29 cellular contexts compared by ENCODE assay signal in genomic region chr9:123164285-123164684, GRCh38.
DNase-seq lines count a peak whose midpoint lies in the region; ATAC-seq and TF ChIP-seq lines count a peak whose summit lies in the region.
"Had no signal": no experiment of that assay in that cellular context is flagged by ENCODE, and none has a peak within 500 bp of the region (broad histone marks: within the 10 kb centered on the region; RNA-seq: fewer than 3 reads in every experiment).

No MANE protein-coding gene starts in this region.

- H3K4me3 ChIP-seq in suprapubic skin (no peak overlapping the region), GM23338 (no peak overlapping the region)
- H3K4me3 ChIP-seq: coronary artery, heart right ventricle, SK-N-MC, skin epidermis had no signal

- TF ChIP-seq CTCF in suprapubic skin (IDR thresholded peaks at IDR 0.05) (no peak), GM23338 (conservative IDR thresholded peaks at IDR 0.05; ENCODE audit: low read depth in 2 of 2) (no peak)

- H3K9me3 Mint-ChIP-seq in activated CD8-positive, alpha-beta memory T cell treated with anti-CD3 and anti-CD28 coated beads, Interleukin-2, amount 10 ng/mL, durations not matched to agents 7 days and 5 days (ENCODE audit: low read depth): no peaks in the 10 kb centered on the region
- no peaks in the 10 kb centered on the region for H3K9me3 Mint-ChIP-seq in GM23338
- H3K9me3 Mint-ChIP-seq: activated naive CD4-positive, alpha-beta T cell treated with anti-CD3 and anti-CD28 coated beads for 36 hours; activated T-cell treated with anti-CD3 and anti-CD28 coated beads, Interleukin-2, amount 50 U/mL, for 72 hours; CD4-positive, alpha-beta T cell; effector memory CD8-positive, alpha-beta T cell; type B pancreatic cell had no signal

- no peak overlapping the region for H2AFZ ChIP-seq in GM23338

- no peaks in the 10 kb centered on the region for H4K20me1 ChIP-seq in GM23338 (replicated peaks; ENCODE audit: insufficient read depth)

- peaks cover 5% of the 10 kb centered on the region; the same call in 1 of the 2 replicates for H3K79me2 ChIP-seq in GM23338 (replicated peaks; ENCODE audit: insufficient read depth)

- no peaks in the 10 kb centered on the region for H3F3A ChIP-seq in GM23338 (replicated peaks; ENCODE audit: low read depth)

- H3K4me2 ChIP-seq in GM23338: no peak overlapping the region

- H3K36me3 Mint-ChIP-seq in activated CD8-positive, alpha-beta memory T cell treated with anti-CD3 and anti-CD28 coated beads, Interleukin-2, amount 10 ng/mL, durations not matched to agents 7 days and 5 days: no peaks in the 10 kb centered on the region
- H3K36me3 Mint-ChIP-seq in GM23338 (ENCODE audit: low read depth): peaks cover 6% of the 10 kb centered on the region; the same call in 1 of the 3 replicates

- no peaks in the 10 kb centered on the region for H3K36me3 ChIP-seq in suprapubic skin
- H3K36me3 ChIP-seq in GM23338 (ENCODE audit: insufficient read depth): no peaks in the 10 kb centered on the region
- H3K36me3 ChIP-seq: heart right ventricle had no signal

- TF ChIP-seq POLR2A in suprapubic skin (IDR thresholded peaks at IDR 0.05): no peak

- H3K27me3 ChIP-seq in suprapubic skin: no peaks in the 10 kb centered on the region
- no peaks in the 10 kb centered on the region for H3K27me3 ChIP-seq in GM23338 (ENCODE audit: insufficient read depth)
- H3K27me3 ChIP-seq: foreskin keratinocyte, heart right ventricle had no signal

- no peak for DNase-seq in activated CD8-positive, alpha-beta memory T cell treated with anti-CD3 and anti-CD28 coated beads, Interleukin-2, amount 10 ng/mL, durations not matched to agents 7 days and 5 days
- no peak for DNase-seq in activated CD8-positive, alpha-beta memory T cell treated with anti-CD3 and anti-CD28 coated beads for 24 hours
- no peak for DNase-seq in suprapubic skin (ENCODE audit: low spot score in 2 of 2)
- DNase-seq in activated gamma-delta T cell (lab: John Stamatoyannopoulos, UW): no peak
- no peak for DNase-seq in GM23338 (ENCODE audit: low spot score)
- DNase-seq: activated CD4-positive, alpha-beta T cell treated with anti-CD3 and anti-CD28 coated beads for 48 hours; activated naive CD4-positive, alpha-beta T cell treated with anti-CD3 and anti-CD28 coated beads for 36 hours; activated T-cell treated with anti-CD3 and anti-CD28 coated beads, Interleukin-2, amount 50 U/mL, for 72 hours; amniotic stem cell; CD4-positive, alpha-beta T cell; effector memory CD8-positive, alpha-beta T cell; EL; foreskin keratinocyte; heart right ventricle; left colon; NCI-H1048; NCI-H187 treated with DMSO at 0.1 percent for 48 hours; NCI-H2227 treated with DMSO at 0.1 percent for 48 hours; NCI-H748 treated with DMSO at 0.1 percent for 48 hours had no signal

- no peaks in the 10 kb centered on the region for H3K27me3 Mint-ChIP-seq in activated CD8-positive, alpha-beta memory T cell treated with anti-CD3 and anti-CD28 coated beads, Interleukin-2, amount 10 ng/mL, durations not matched to agents 7 days and 5 days
- H3K27me3 Mint-ChIP-seq in GM23338 (ENCODE audit: insufficient read depth, low read depth, poor library complexity): peaks cover 2% of the 10 kb centered on the region
- H3K27me3 Mint-ChIP-seq: CD4-positive, alpha-beta T cell; effector memory CD8-positive, alpha-beta T cell; type B pancreatic cell had no signal

- TF ChIP-seq EP300 in suprapubic skin (IDR thresholded peaks at IDR 0.05): no peak

- H3K4me3 Mint-ChIP-seq in activated CD8-positive, alpha-beta memory T cell treated with anti-CD3 and anti-CD28 coated beads, Interleukin-2, amount 10 ng/mL, durations not matched to agents 7 days and 5 days: no peak overlapping the region
- H3K4me3 Mint-ChIP-seq in GM23338: no peak overlapping the region
- H3K4me3 Mint-ChIP-seq: activated naive CD4-positive, alpha-beta T cell treated with anti-CD3 and anti-CD28 coated beads for 36 hours; activated T-cell treated with anti-CD3 and anti-CD28 coated beads, Interleukin-2, amount 50 U/mL, for 72 hours; CD4-positive, alpha-beta T cell; effector memory CD8-positive, alpha-beta T cell; type B pancreatic cell had no signal

- ATAC-seq in activated CD8-positive, alpha-beta memory T cell treated with anti-CD3 and anti-CD28 coated beads, Interleukin-2, amount 10 ng/mL, durations not matched to agents 7 days and 5 days: peak; percentile 47
- ATAC-seq in GM21786 (IDR thresholded peaks at IDR 0.05; ENCODE audit: unreplicated experiment) (peak; percentile 53), HG03457 (IDR thresholded peaks at IDR 0.05; ENCODE audit: unreplicated experiment) (peak; percentile 68), HG03095 (IDR thresholded peaks at IDR 0.05; ENCODE audit: unreplicated experiment) (no peak), GM23338 (no peak)
- ATAC-seq: activated T-cell treated with anti-CD3 and anti-CD28 coated beads, Interleukin-2, amount 50 U/mL, for 72 hours; effector memory CD8-positive, alpha-beta T cell; esophagus mucosa; foreskin keratinocyte; heart right ventricle; left colon had no signal

- H3K9me3 ChIP-seq in suprapubic skin: no peaks in the 10 kb centered on the region
- H3K9me3 ChIP-seq: heart right ventricle had no signal

- 90% methylated on average over 2 of the region's 2 CpGs for WGBS in suprapubic skin

- H3K4me1 ChIP-seq in suprapubic skin (no peaks in the 10 kb centered on the region), GM23338 (ENCODE audit: insufficient read depth) (peaks cover 11% of the 10 kb centered on the region; the same call in 1 of the 2 replicates)
- H3K4me1 ChIP-seq: heart right ventricle had no signal

- H3K27ac ChIP-seq in suprapubic skin (peak overlapping the region; percentile 4), GM23338 (ENCODE audit: low read depth) (no peak overlapping the region)
- H3K27ac ChIP-seq: 22Rv1, coronary artery, foreskin keratinocyte, heart right ventricle, RWPE1, SK-N-MC, skin epidermis had no signal

- H3K27ac Mint-ChIP-seq in activated CD8-positive, alpha-beta memory T cell treated with anti-CD3 and anti-CD28 coated beads, Interleukin-2, amount 10 ng/mL, durations not matched to agents 7 days and 5 days: no peak overlapping the region
- no peak overlapping the region for H3K27ac Mint-ChIP-seq in GM23338
- H3K27ac Mint-ChIP-seq: activated naive CD4-positive, alpha-beta T cell treated with anti-CD3 and anti-CD28 coated beads for 36 hours; activated T-cell treated with anti-CD3 and anti-CD28 coated beads, Interleukin-2, amount 50 U/mL, for 72 hours; CD4-positive, alpha-beta T cell; effector memory CD8-positive, alpha-beta T cell; type B pancreatic cell had no signal

- CTCF ChIA-PET in activated CD8-positive, alpha-beta memory T cell treated with anti-CD3 and anti-CD28 coated beads, Interleukin-2, amount 10 ng/mL, durations not matched to agents 7 days and 5 days (lab: Charles Lee): interaction anchor here (1.4 kb wide), 1 partner anchor 17 kb away, joined by 3 read pairs; no protein-coding TSS in a partner anchor

- H3K9me2 ChIP-seq in GM23338 (ENCODE audit: insufficient read depth): no peaks in the 10 kb centered on the region

- H3K4me1 Mint-ChIP-seq in activated CD8-positive, alpha-beta memory T cell treated with anti-CD3 and anti-CD28 coated beads, Interleukin-2, amount 10 ng/mL, durations not matched to agents 7 days and 5 days: peaks cover 8% of the 10 kb centered on the region
- peaks cover 17% of the 10 kb centered on the region for H3K4me1 Mint-ChIP-seq in GM23338

TF ChIP-seq in GM23338, 12 proteins besides CTCF, POLR2A, EP300 and RAD21 (continues in another document):
- TF ChIP-seq JUNB (IDR thresholded peaks at IDR 0.05; ENCODE audit: unreplicated experiment): no peak
- no peak for TF ChIP-seq STAT1 (IDR thresholded peaks at IDR 0.05; ENCODE audit: unreplicated experiment)

Comparison
In these comparisons a context has a peak if more than half of its experiments do, and no peak if none do; other contexts are left out.
1. ATAC-seq: peak in activated CD8-positive, alpha-beta memory T cell treated with anti-CD3 and anti-CD28 coated beads, Interleukin-2, amount 10 ng/mL, durations not matched to agents 7 days and 5 days (single experiment), GM21786 (single experiment) and HG03457 (single experiment); none in HG03095 (single experiment) and GM23338 (single experiment).